Comparison of ENCODE assay signal across 1 cellular context in genomic region chr11:45501980-45502545, GRCh38.
A peak's percentile ranks its signal among the peaks of the same experiment; 100 is the strongest.
TF ChIP-seq lines count a peak whose summit lies in the region.

No MANE protein-coding gene starts in this region.

TF ChIP-seq in HepG2, 621 proteins besides CTCF, POLR2A, EP300 and RAD21 (continued from another document):
- TF ChIP-seq ZMYM3 (CRISPR knock-in tag; IDR thresholded peaks at IDR 0.05) (peak; percentile 63; the same call in 1 of the 2 replicates), PRPF4 (IDR thresholded peaks at IDR 0.05; ENCODE audit: low read depth, low read length, poor library complexity, severe bottlenecking) (no peak), ZNF720 (CRISPR knock-in tag; IDR thresholded peaks at IDR 0.05) (no peak), CREB1 (IDR thresholded peaks at IDR 0.05) (no peak), CREB1 (CRISPR knock-in tag; IDR thresholded peaks at IDR 0.05) (no peak), KDM1A (CRISPR knock-in tag; IDR thresholded peaks at IDR 0.05) (0 out of 2 replicates have a peak, but pooled peaks have one; percentile 17), MED1 (CRISPR knock-in tag; IDR thresholded peaks at IDR 0.05) (no peak), JUN (CRISPR knock-in tag; IDR thresholded peaks at IDR 0.05) (no peak), HDAC6 (IDR thresholded peaks at IDR 0.05; ENCODE audit: low read depth, low read length) (no peak), IRF2 (CRISPR knock-in tag; IDR thresholded peaks at IDR 0.05) (no peak), ZNF207 (IDR thresholded peaks at IDR 0.05; ENCODE audit: borderline replicate concordance) (no peak), ATF7-NPFF (CRISPR knock-in tag; IDR thresholded peaks at IDR 0.05; ENCODE audit: low read depth) (no peak), ZZZ3 (CRISPR knock-in tag; IDR thresholded peaks at IDR 0.05; ENCODE audit: borderline replicate concordance) (no peak)
- TF ChIP-seq, protein P1, sequence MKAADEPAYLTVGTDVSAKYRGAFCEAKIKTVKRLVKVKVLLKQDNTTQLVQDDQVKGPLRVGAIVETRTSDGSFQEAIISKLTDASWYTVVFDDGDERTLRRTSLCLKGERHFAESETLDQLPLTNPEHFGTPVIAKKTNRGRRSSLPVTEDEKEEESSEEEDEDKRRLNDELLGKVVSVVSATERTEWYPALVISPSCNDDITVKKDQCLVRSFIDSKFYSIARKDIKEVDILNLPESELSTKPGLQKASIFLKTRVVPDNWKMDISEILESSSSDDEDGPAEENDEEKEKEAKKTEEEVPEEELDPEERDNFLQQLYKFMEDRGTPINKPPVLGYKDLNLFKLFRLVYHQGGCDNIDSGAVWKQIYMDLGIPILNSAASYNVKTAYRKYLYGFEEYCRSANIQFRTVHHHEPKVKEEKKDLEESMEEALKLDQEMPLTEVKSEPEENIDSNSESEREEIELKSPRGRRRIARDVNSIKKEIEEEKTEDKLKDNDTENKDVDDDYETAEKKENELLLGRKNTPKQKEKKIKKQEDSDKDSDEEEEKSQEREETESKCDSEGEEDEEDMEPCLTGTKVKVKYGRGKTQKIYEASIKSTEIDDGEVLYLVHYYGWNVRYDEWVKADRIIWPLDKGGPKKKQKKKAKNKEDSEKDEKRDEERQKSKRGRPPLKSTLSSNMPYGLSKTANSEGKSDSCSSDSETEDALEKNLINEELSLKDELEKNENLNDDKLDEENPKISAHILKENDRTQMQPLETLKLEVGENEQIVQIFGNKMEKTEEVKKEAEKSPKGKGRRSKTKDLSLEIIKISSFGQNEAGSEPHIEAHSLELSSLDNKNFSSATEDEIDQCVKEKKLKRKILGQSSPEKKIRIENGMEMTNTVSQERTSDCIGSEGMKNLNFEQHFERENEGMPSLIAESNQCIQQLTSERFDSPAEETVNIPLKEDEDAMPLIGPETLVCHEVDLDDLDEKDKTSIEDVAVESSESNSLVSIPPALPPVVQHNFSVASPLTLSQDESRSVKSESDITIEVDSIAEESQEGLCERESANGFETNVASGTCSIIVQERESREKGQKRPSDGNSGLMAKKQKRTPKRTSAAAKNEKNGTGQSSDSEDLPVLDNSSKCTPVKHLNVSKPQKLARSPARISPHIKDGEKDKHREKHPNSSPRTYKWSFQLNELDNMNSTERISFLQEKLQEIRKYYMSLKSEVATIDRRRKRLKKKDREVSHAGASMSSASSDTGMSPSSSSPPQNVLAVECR (CRISPR knock-in tag; IDR thresholded peaks at IDR 0.05; ENCODE audit: borderline replicate concordance) = no peak
- TF ChIP-seq, protein P2, sequence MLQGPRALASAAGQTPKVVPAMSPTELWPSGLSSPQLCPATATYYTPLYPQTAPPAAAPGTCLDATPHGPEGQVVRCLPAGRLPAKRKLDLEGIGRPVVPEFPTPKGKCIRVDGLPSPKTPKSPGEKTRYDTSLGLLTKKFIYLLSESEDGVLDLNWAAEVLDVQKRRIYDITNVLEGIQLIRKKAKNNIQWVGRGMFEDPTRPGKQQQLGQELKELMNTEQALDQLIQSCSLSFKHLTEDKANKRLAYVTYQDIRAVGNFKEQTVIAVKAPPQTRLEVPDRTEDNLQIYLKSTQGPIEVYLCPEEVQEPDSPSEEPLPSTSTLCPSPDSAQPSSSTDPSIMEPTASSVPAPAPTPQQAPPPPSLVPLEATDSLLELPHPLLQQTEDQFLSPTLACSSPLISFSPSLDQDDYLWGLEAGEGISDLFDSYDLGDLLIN (CRISPR knock-in tag; IDR thresholded peaks at IDR 0.05; ENCODE audit: borderline replicate concordance) = no peak
- TF ChIP-seq, protein P3, sequence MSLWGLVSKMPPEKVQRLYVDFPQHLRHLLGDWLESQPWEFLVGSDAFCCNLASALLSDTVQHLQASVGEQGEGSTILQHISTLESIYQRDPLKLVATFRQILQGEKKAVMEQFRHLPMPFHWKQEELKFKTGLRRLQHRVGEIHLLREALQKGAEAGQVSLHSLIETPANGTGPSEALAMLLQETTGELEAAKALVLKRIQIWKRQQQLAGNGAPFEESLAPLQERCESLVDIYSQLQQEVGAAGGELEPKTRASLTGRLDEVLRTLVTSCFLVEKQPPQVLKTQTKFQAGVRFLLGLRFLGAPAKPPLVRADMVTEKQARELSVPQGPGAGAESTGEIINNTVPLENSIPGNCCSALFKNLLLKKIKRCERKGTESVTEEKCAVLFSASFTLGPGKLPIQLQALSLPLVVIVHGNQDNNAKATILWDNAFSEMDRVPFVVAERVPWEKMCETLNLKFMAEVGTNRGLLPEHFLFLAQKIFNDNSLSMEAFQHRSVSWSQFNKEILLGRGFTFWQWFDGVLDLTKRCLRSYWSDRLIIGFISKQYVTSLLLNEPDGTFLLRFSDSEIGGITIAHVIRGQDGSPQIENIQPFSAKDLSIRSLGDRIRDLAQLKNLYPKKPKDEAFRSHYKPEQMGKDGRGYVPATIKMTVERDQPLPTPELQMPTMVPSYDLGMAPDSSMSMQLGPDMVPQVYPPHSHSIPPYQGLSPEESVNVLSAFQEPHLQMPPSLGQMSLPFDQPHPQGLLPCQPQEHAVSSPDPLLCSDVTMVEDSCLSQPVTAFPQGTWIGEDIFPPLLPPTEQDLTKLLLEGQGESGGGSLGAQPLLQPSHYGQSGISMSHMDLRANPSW (CRISPR knock-in tag; IDR thresholded peaks at IDR 0.05; ENCODE audit: borderline replicate concordance) = no peak
TF ChIP-seq in HepG2: peak in this region for 3.
